In the genomic region with DNA sequence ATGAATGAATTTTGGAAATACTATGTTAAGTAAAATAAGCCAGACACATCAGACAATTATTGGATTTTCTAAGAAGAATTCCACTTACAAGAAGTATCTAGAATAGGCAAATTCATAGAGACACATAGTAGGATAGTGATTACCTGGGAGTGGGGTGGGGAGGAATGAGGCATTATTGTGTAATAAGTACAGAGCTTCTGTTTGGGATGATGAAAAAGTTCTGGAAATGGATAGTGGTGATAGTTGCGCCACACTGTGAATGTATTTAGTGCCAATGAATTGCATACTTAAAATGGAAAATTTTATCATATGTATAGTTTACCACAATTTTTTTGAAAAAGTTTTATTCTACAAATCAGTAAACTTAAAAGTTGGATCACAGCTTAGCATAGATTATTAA, we compare ENCODE assay signal across 30 cellular contexts.
"Had no signal": no experiment of that assay in that cellular context is flagged by ENCODE, and none has a peak within 500 bp of the region (broad histone marks: within the 10 kb centered on the region; RNA-seq: fewer than 3 reads in every experiment).

No MANE protein-coding gene starts in this region.

- H3K27ac Mint-ChIP-seq: activated B cell treated with CpG ODN at 0.5 μM for 24 hours; activated CD8-positive, alpha-beta T cell treated with anti-CD3 and anti-CD28 coated beads for 36 hours; activated T-helper 17 cell treated with anti-CD3 and anti-CD28 coated beads, Interleukin-2, amount 50 U/mL, for 72 hours; immature natural killer cell; mesothelial cell of epicardium; nephron progenitor cell; progenitor cell of endocrine pancreas; stimulated activated effector memory CD8-positive, alpha-beta T cell treated with anti-CD3 and anti-CD28 coated beads, Interleukin-12 subunit alpha, Interleukin-12 subunit beta, amount 100 ng/mL, for 72 hours; stimulated activated naive CD8-positive, alpha-beta T cell treated with anti-CD3 and anti-CD28 coated beads, Interleukin-15, Interleukin-2, amounts not matched to agents 100 ng/mL and 50 ng/mL, for 24 hours; T-helper 2 cell treated with Interferon-gamma antibody and Interleukin-4, amounts not matched to agents 5 μg/mL and 100 μg/mL, for 36 hours had no signal

- H3K27ac ChIP-seq: epithelial cell of prostate, foreskin keratinocyte, heart left ventricle, neutrophil, ovary, upper lobe of left lung, vagina had no signal

- ATAC-seq: activated CD8-positive, alpha-beta T cell treated with anti-CD3 and anti-CD28 coated beads for 36 hours; activated T-cell treated with anti-CD3 and anti-CD28 coated beads, Interleukin-2, amount 50 U/mL, for 4 hours; activated T-helper 17 cell treated with anti-CD3 and anti-CD28 coated beads, Interleukin-2, amount 50 U/mL, for 72 hours; foreskin keratinocyte; heart left ventricle; left colon; sciatic nerve; stimulated activated effector memory CD8-positive, alpha-beta T cell treated with anti-CD3 and anti-CD28 coated beads, Interleukin-12 subunit alpha, Interleukin-12 subunit beta, amount 100 ng/mL, for 72 hours had no signal

- H3K4me1 ChIP-seq: foreskin keratinocyte, heart left ventricle, upper lobe of left lung, vagina had no signal

- H3K27me3 Mint-ChIP-seq: activated B cell treated with CpG ODN at 0.5 μM for 24 hours; activated CD8-positive, alpha-beta T cell treated with anti-CD3 and anti-CD28 coated beads for 36 hours; activated T-helper 17 cell treated with anti-CD3 and anti-CD28 coated beads, Interleukin-2, amount 50 U/mL, for 72 hours; naive B cell; progenitor cell of endocrine pancreas; stimulated activated naive CD8-positive, alpha-beta T cell treated with anti-CD3 and anti-CD28 coated beads, Interleukin-15, Interleukin-2, amounts not matched to agents 100 ng/mL and 50 ng/mL, for 24 hours had no signal

- H3K9me3 ChIP-seq: heart left ventricle, neutrophil, ovary, upper lobe of left lung, vagina had no signal

- H3K4me3 Mint-ChIP-seq: activated B cell treated with CpG ODN at 0.5 μM for 24 hours; activated CD8-positive, alpha-beta T cell treated with anti-CD3 and anti-CD28 coated beads for 36 hours; activated T-cell treated with anti-CD3 and anti-CD28 coated beads, Interleukin-2, amount 50 U/mL, for 4 hours; activated T-helper 17 cell treated with anti-CD3 and anti-CD28 coated beads, Interleukin-2, amount 50 U/mL, for 72 hours; immature natural killer cell; mesothelial cell of epicardium; naive B cell; nephron progenitor cell; stimulated activated effector memory CD8-positive, alpha-beta T cell treated with anti-CD3 and anti-CD28 coated beads, Interleukin-12 subunit alpha, Interleukin-12 subunit beta, amount 100 ng/mL, for 72 hours; stimulated activated naive CD8-positive, alpha-beta T cell treated with anti-CD3 and anti-CD28 coated beads, Interleukin-15, Interleukin-2, amounts not matched to agents 100 ng/mL and 50 ng/mL, for 24 hours; T-helper 2 cell treated with Interferon-gamma antibody and Interleukin-4, amounts not matched to agents 5 μg/mL and 100 μg/mL, for 36 hours had no signal

- H3K4me1 Mint-ChIP-seq: activated T-helper 17 cell treated with anti-CD3 and anti-CD28 coated beads, Interleukin-2, amount 50 U/mL, for 72 hours; mesothelial cell of epicardium; nephron progenitor cell; stimulated activated effector memory CD8-positive, alpha-beta T cell treated with anti-CD3 and anti-CD28 coated beads, Interleukin-12 subunit alpha, Interleukin-12 subunit beta, amount 100 ng/mL, for 72 hours had no signal

- H3K36me3 ChIP-seq: heart left ventricle, neutrophil, ovary, upper lobe of left lung, vagina had no signal

- H3K27me3 ChIP-seq: foreskin keratinocyte, heart left ventricle, neutrophil, ovary, upper lobe of left lung, vagina had no signal

- DNase-seq: activated B cell treated with CpG ODN at 0.5 μM for 24 hours; activated CD4-positive, alpha-beta T cell treated with anti-CD3 and anti-CD28 coated beads, Interleukin-2, amount 50 U/mL, for 1 hour; activated CD8-positive, alpha-beta T cell treated with anti-CD3 and anti-CD28 coated beads for 36 hours; activated gamma-delta T cell treated with Interleukin-2 at 50 U/mL for 16 hours; activated naive CD4-positive, alpha-beta T cell treated with anti-CD3 and anti-CD28 coated beads, Interleukin-2, amount 50 U/mL, for 16 hours; activated T-cell treated with anti-CD3 and anti-CD28 coated beads, Interleukin-2, amount 50 U/mL, for 4 hours; dermis blood vessel endothelial cell; effector CD4-positive, alpha-beta T cell; foreskin keratinocyte; heart left ventricle; hypothalamus; immature natural killer cell; kidney; left colon; naive B cell; nephron progenitor cell; ovary; small intestine; stimulated activated CD4-positive, alpha-beta T cell treated with anti-CD3 and anti-CD28 coated beads, Interleukin-4, amount 100 ng/mL, for 24 hours; upper lobe of left lung had no signal

- H3K4me3 ChIP-seq: heart left ventricle, ovary, upper lobe of left lung, vagina had no signal

- H3K9me3 Mint-ChIP-seq: activated B cell treated with CpG ODN at 0.5 μM for 24 hours; activated CD8-positive, alpha-beta T cell treated with anti-CD3 and anti-CD28 coated beads for 36 hours; activated T-cell treated with anti-CD3 and anti-CD28 coated beads, Interleukin-2, amount 50 U/mL, for 4 hours; activated T-helper 17 cell treated with anti-CD3 and anti-CD28 coated beads, Interleukin-2, amount 50 U/mL, for 72 hours; naive B cell; nephron progenitor cell; stimulated activated effector memory CD8-positive, alpha-beta T cell treated with anti-CD3 and anti-CD28 coated beads, Interleukin-12 subunit alpha, Interleukin-12 subunit beta, amount 100 ng/mL, for 72 hours; stimulated activated naive CD8-positive, alpha-beta T cell treated with anti-CD3 and anti-CD28 coated beads, Interleukin-15, Interleukin-2, amounts not matched to agents 100 ng/mL and 50 ng/mL, for 24 hours; T-helper 2 cell treated with Interferon-gamma antibody and Interleukin-4, amounts not matched to agents 5 μg/mL and 100 μg/mL, for 36 hours had no signal
